3 cellular contexts compared by ENCODE assay signal in genomic region chr5:163321511-163321910, GRCh38.
"Had no signal": no experiment of that assay in that cellular context is flagged by ENCODE, and none has a peak within 500 bp of the region (broad histone marks: within the 10 kb centered on the region; RNA-seq: fewer than 3 reads in every experiment).

No MANE protein-coding gene starts in this region.

- H3K4me3 ChIP-seq: GM12878 had no signal

- DNase-seq: GDM1, GF-D8 had no signal
